ENCODE assay signal across 13 cellular contexts in genomic region chr9:121294866-121295661, GRCh38. TPM values are rescaled to one million over a fixed set of nuclear protein-coding genes. Genes with fewer than 3 reads are reported as not detected.
DNase-seq lines count a peak whose midpoint lies in the region; ATAC-seq, FAIRE-seq and TF ChIP-seq lines count a peak whose summit lies in the region.
"Had no signal": no experiment of that assay in that cellular context is flagged by ENCODE, and none has a peak within 500 bp of the region (broad histone marks: within the 10 kb centered on the region; RNA-seq: fewer than 3 reads in every experiment).

No MANE protein-coding gene starts in this region.

- H3K36me3 ChIP-seq in esophagus squamous epithelium: no peaks in the 10 kb centered on the region
- H3K36me3 ChIP-seq in lower lobe of right lung: no peaks in the 10 kb centered on the region
- H3K36me3 ChIP-seq in small intestine (ENCODE audit: control insufficient read depth in 2 of 2, insufficient read depth in 2 of 2, low read length in 2 of 2): no peaks in the 10 kb centered on the region
- no peaks in the 10 kb centered on the region for H3K36me3 ChIP-seq in BE2C

- peak overlapping the region; percentile 71 to 95 (median 94) for H3K27ac ChIP-seq in esophagus squamous epithelium
- peak overlapping the region; percentile 83 for H3K27ac ChIP-seq in lower lobe of right lung
- H3K27ac ChIP-seq in small intestine (ENCODE audit: low read depth in 1 of 2, low read length in 1 of 2): peak overlapping the region; percentile 16 to 91

- ATAC-seq in lower lobe of right lung (peak; percentile 61 to 70), GM21515 (IDR thresholded peaks at IDR 0.05; ENCODE audit: unreplicated experiment) (no peak)
- ATAC-seq: SK-N-SH treated with all-trans-retinoic acid at 6 μM for 48 hours had no signal

- FAIRE-seq in small intestine (lab: Jason Lieb, UNC): no peak

- no peak for TF ChIP-seq CTCF in esophagus squamous epithelium (IDR thresholded peaks at IDR 0.05)
- no peak for TF ChIP-seq CTCF in lower lobe of right lung (IDR thresholded peaks at IDR 0.05)
- no peak for TF ChIP-seq CTCF in BE2C (IDR thresholded peaks at IDR 0.05; ENCODE audit: low read depth, low read length)

- no peaks in the 10 kb centered on the region for H3K27me3 ChIP-seq in esophagus squamous epithelium
- H3K27me3 ChIP-seq in lower lobe of right lung (ENCODE audit: low read depth): no peaks in the 10 kb centered on the region
- no peaks in the 10 kb centered on the region for H3K27me3 ChIP-seq in small intestine (ENCODE audit: control insufficient read depth in 2 of 2, insufficient read depth in 2 of 2, low read length in 2 of 2)
- peaks cover 3% of the 10 kb centered on the region for H3K27me3 ChIP-seq in BE2C

- DNase-seq in HT-29 (ENCODE audit: low spot score) (peak; percentile 19), esophagus squamous epithelium (lab: John Stamatoyannopoulos, UW) (no peak), lower lobe of right lung (no peak), small intestine (no peak), BE2C (no peak), iPS-NIHi11 (ENCODE audit: low spot score) (no peak)
- no peak for DNase-seq in activated CD8-positive, alpha-beta memory T cell treated with anti-CD3 and anti-CD28 coated beads for 24 hours
- DNase-seq: activated CD4-positive, alpha-beta T cell treated with anti-CD3 and anti-CD28 coated beads, Interleukin-2, amount 10 ng/mL, durations not matched to agents 24 days and 14 days; activated effector memory CD4-positive, alpha-beta T cell treated with anti-CD3 and anti-CD28 coated beads, Interleukin-2, amount 50 U/mL, for 16 hours; NCI-H748 treated with DMSO at 0.1 percent for 48 hours; stimulated activated naive CD4-positive, alpha-beta T cell had no signal

- WGBS in esophagus squamous epithelium, 2 donors: 57 to 68% methylated on average over 11 to 12 of the region's 13 CpGs
- WGBS in small intestine, 3 donors: 75 to 94% (median 85%) methylated on average over 13 of the region's 13 CpGs

- intact Hi-C loops in esophagus squamous epithelium (cut with DNase I) (no loop called here), lower lobe of right lung (cut with DNase I) (no loop called here)

- H3K4me1 ChIP-seq in esophagus squamous epithelium (peaks cover 32 to 93% (median 82%) of the 10 kb centered on the region in 3 donors), lower lobe of right lung (peaks cover 64% of the 10 kb centered on the region), small intestine (ENCODE audit: control insufficient read depth in 2 of 2, insufficient read depth in 1 of 2, low read depth in 1 of 2, low read length in 1 of 2) (peaks cover 0 to 2% of the 10 kb centered on the region in 2 donors), BE2C (no peaks in the 10 kb centered on the region)

- H3K4me3 ChIP-seq in esophagus squamous epithelium: peak overlapping the region in 1 of 4 donors; percentile 37
- no peak overlapping the region for H3K4me3 ChIP-seq in lower lobe of right lung
- H3K4me3 ChIP-seq in small intestine (ENCODE audit: low read depth in 1 of 2, low read length in 2 of 2): no peak overlapping the region
- no peak overlapping the region for H3K4me3 ChIP-seq in BE2C (ENCODE audit: low read depth, low read length)

- no peak for TF ChIP-seq POLR2A in esophagus squamous epithelium (IDR thresholded peaks at IDR 0.05)

- H3K9me3 ChIP-seq in esophagus squamous epithelium: no peaks in the 10 kb centered on the region
- H3K9me3 ChIP-seq in lower lobe of right lung: no peaks in the 10 kb centered on the region
- H3K9me3 ChIP-seq in small intestine (ENCODE audit: control insufficient read depth, low read depth): no peaks in the 10 kb centered on the region
- no peaks in the 10 kb centered on the region for H3K9me3 ChIP-seq in BE2C

RNA-seq across cellular contexts. Expression of gene GSN, which starts 27.1 kb away (rescaled TPM):
- 270 and 283 TPM in 2 replicates for total RNA-seq in HT-29 (2014; rRNA removed; shearing (Covaris generic))
- 1,000 to 10,000 TPM in 2 of 4 donors, 100 to 1,000 TPM in 2; 287 to 1,151 (median 926) TPM for total RNA-seq in esophagus squamous epithelium
- 388 TPM for total RNA-seq in lower lobe of right lung
- polyA plus RNA-seq in small intestine: 100 to 1,000 TPM; 196 to 380 (median 205) TPM
- polyA plus RNA-seq in BE2C (2012; ENCODE audit: insufficient read depth, insufficient read length, low read depth): 2.2 TPM
